ENCODE assay signal across 9 cellular contexts in the genomic region with DNA sequence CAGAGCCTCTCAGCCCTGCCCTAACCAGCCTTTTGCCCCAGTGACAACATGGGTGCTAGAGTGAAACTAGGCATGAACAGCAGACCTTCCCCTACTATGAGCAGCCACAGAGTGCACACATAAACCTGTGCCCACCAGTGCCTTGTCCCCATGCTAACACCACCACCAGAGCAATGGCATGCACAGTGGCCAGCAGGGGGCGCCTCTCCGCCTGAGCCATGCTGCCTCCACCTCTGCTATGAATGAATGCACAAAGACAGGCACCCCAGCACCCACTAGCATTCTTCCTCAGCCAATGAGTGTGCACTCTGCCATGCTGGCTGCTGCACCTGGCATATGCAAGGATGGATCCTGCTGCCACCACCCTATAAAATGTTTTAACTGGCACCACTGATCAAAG.
DNase-seq lines count a peak whose midpoint lies in the region; ATAC-seq and TF ChIP-seq lines count a peak whose summit lies in the region.
"Had no signal": no experiment of that assay in that cellular context is flagged by ENCODE, and none has a peak within 500 bp of the region (broad histone marks: within the 10 kb centered on the region; RNA-seq: fewer than 3 reads in every experiment).

No MANE protein-coding gene starts in this region.

- H3K9ac ChIP-seq in PC-3 (ENCODE audit: low read length): no peak overlapping the region

- H3K4me3 ChIP-seq in PC-3 (ENCODE audit: low read length) (no peak overlapping the region), aorta (ENCODE audit: low read length in 2 of 2) (no peak overlapping the region), hepatocyte (no peak overlapping the region)

- peak; percentile 7 for DNase-seq in NCI-H82 (lab: John Stamatoyannopoulos, UW)
- no peak for DNase-seq in NCI-H82 treated with DMSO at 0.1 percent for 48 hours (lab: John Stamatoyannopoulos, UW; ENCODE audit: unreplicated experiment)
- peak; percentile 13 for DNase-seq in PC-3
- peak; percentile 29 for DNase-seq in dermis blood vessel endothelial cell
- peak in 2 of 3 experiments; percentile 1 to 2 for DNase-seq in stimulated activated CD4-positive, alpha-beta T cell treated with anti-CD3 and anti-CD28 coated beads, TNF-alpha, amount 100 ng/mL, for 24 hours (ENCODE audit: low read depth in 3 of 3)
- DNase-seq in aorta: no peak
- no peak for DNase-seq in hepatocyte (ENCODE audit: low spot score)
- DNase-seq: foreskin fibroblast had no signal

- POLR2A ChIA-PET in PC-3 (lab: Charles Lee; ENCODE audit: unreplicated experiment): no interaction called here

- H4K20me1 ChIP-seq in PC-3 (ENCODE audit: low read length): no peaks in the 10 kb centered on the region
- no peaks in the 10 kb centered on the region for H4K20me1 ChIP-seq in hepatocyte (ENCODE audit: insufficient read depth, poor library complexity, severe bottlenecking)

- no peaks in the 10 kb centered on the region for H3K9me3 ChIP-seq in PC-3 (ENCODE audit: low read length)
- H3K9me3 ChIP-seq in aorta (ENCODE audit: control insufficient read depth, low read length): peaks cover 1% of the 10 kb centered on the region
- H3K9me3 ChIP-seq in hepatocyte (ENCODE audit: low read depth): no peaks in the 10 kb centered on the region

- H3K27me3 ChIP-seq in PC-3 (ENCODE audit: low read length) (no peaks in the 10 kb centered on the region), aorta (ENCODE audit: control insufficient read depth in 1 of 2, insufficient read depth in 2 of 2, low read length in 1 of 2) (no peaks in the 10 kb centered on the region), hepatocyte (no peaks in the 10 kb centered on the region)

- H3K9me2 ChIP-seq in PC-3 (replicated peaks; ENCODE audit: low read length): no peaks in the 10 kb centered on the region
- H3K9me2 ChIP-seq in hepatocyte (replicated peaks; ENCODE audit: insufficient read depth): no peaks in the 10 kb centered on the region

- WGBS in aorta, 2 donors: 8 to 25% methylated on average over 2 of the region's 2 CpGs
- WGBS in hepatocyte (ENCODE audit: low lambda C conversion rate, missing lambda C conversion rate): 32% methylated on average over 2 of the region's 2 CpGs

- H3K4me2 ChIP-seq in PC-3 (ENCODE audit: low read length): no peak overlapping the region
- no peak overlapping the region for H3K4me2 ChIP-seq in hepatocyte

- ATAC-seq in PC-3 (no peak), GM21717 (IDR thresholded peaks at IDR 0.05; ENCODE audit: unreplicated experiment) (no peak), aorta (ENCODE audit: low FRiP score) (no peak)

- intact Hi-C loops in PC-3 (cut with micrococcal nuclease): no loop called here
- intact Hi-C loops in aorta (cut with DNase I): no loop called here

- CTCF ChIA-PET in PC-3 (lab: Charles Lee): no interaction called here

- H3K36me3 ChIP-seq in PC-3 (ENCODE audit: low read depth, low read length) (no peaks in the 10 kb centered on the region), aorta (ENCODE audit: control insufficient read depth in 1 of 2, insufficient read depth in 2 of 2, low read length in 1 of 2) (no peaks in the 10 kb centered on the region), hepatocyte (replicated peaks; ENCODE audit: insufficient read depth, low read depth) (no peaks in the 10 kb centered on the region)

- no TSS peak for BruUV-seq in PC-3 (replicated peaks; lab: Mats Ljungman, UMichigan)

- peak; percentile 58 for TF ChIP-seq CTCF in PC-3 (conservative IDR thresholded peaks at IDR 0.05; ENCODE audit: low read depth, low read length)
- no peak for TF ChIP-seq CTCF in hepatocyte (IDR thresholded peaks at IDR 0.05; ENCODE audit: poor library complexity)

- H3K79me2 ChIP-seq in PC-3 (ENCODE audit: low read length): no peaks in the 10 kb centered on the region
- H3K79me2 ChIP-seq in hepatocyte: no peaks in the 10 kb centered on the region

- H2AFZ ChIP-seq in PC-3 (ENCODE audit: low read length) (no peak overlapping the region), hepatocyte (no peak overlapping the region)

- H3K4me1 ChIP-seq in PC-3 (ENCODE audit: insufficient read depth, low read length) (no peaks in the 10 kb centered on the region), aorta (ENCODE audit: control insufficient read depth in 1 of 2, insufficient read depth in 2 of 2, low read length in 2 of 2) (no peaks in the 10 kb centered on the region), hepatocyte (ENCODE audit: insufficient read depth) (no peaks in the 10 kb centered on the region)

- H3K27ac ChIP-seq in PC-3 (ENCODE audit: low read length) (no peak overlapping the region), aorta (ENCODE audit: low read depth in 1 of 2, low read length in 2 of 2) (no peak overlapping the region), hepatocyte (no peak overlapping the region)

- H3F3A ChIP-seq in PC-3 (ENCODE audit: low read length, unreplicated experiment): no peaks in the 10 kb centered on the region

Comparison
In these comparisons a context has a peak if more than half of its experiments do, and no peak if none do; other contexts are left out.
1. DNase-seq: peak in NCI-H82 (single experiment), PC-3 (single experiment), dermis blood vessel endothelial cell (single experiment) and stimulated activated CD4-positive, alpha-beta T cell treated with anti-CD3 and anti-CD28 coated beads, TNF-alpha, amount 100 ng/mL, for 24 hours (2 of 3); none in NCI-H82 treated with DMSO at 0.1 percent for 48 hours (single experiment), aorta (0 of 2) and hepatocyte (single experiment).